3 cellular contexts compared by ENCODE assay signal in the genomic region with DNA sequence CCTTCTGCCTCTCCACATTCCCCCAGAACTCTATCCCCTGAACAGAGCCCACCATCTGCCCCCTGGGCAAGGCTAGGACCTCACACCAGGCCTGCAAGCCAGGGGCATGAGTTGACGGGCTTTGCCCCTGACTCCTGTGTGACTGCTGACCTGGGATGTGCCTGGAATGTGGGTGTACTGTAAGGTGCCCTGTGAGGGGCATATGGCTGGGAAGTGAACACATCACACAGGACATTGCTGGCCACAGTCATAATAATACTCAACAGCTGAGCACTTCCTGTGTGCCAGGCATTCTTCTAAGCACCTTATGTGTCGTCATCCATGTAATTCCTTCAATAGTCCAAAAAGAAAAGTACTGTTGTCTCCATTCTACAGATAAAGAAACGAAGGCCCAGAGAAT.
TF ChIP-seq lines count a peak whose summit lies in the region.

No MANE protein-coding gene starts in this region.

TF ChIP-seq in SK-N-SH, 30 proteins besides CTCF, POLR2A, EP300 and RAD21:
- TF ChIP-seq SIN3A (IDR thresholded peaks at IDR 0.05; ENCODE audit: borderline replicate concordance, low read depth, low read length) = no peak
- TF ChIP-seq, protein P1, sequence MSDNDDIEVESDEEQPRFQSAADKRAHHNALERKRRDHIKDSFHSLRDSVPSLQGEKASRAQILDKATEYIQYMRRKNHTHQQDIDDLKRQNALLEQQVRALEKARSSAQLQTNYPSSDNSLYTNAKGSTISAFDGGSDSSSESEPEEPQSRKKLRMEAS (IDR thresholded peaks at IDR 0.05; ENCODE audit: low read depth) = no peak
- no peak for TF ChIP-seq EZH2phosphoT487 (IDR thresholded peaks at IDR 0.05; ENCODE audit: borderline replicate concordance, low read depth)
- TF ChIP-seq, protein P2, sequence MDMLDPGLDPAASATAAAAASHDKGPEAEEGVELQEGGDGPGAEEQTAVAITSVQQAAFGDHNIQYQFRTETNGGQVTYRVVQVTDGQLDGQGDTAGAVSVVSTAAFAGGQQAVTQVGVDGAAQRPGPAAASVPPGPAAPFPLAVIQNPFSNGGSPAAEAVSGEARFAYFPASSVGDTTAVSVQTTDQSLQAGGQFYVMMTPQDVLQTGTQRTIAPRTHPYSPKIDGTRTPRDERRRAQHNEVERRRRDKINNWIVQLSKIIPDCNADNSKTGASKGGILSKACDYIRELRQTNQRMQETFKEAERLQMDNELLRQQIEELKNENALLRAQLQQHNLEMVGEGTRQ (IDR thresholded peaks at IDR 0.05; ENCODE audit: borderline replicate concordance, low read depth, low read length) = no peak
- no peak for TF ChIP-seq FOXJ3 (CRISPR knock-in tag; IDR thresholded peaks at IDR 0.05)
- TF ChIP-seq ZBTB33 (IDR thresholded peaks at IDR 0.05; ENCODE audit: borderline replicate concordance, low read depth) = no peak
- TF ChIP-seq NRF1 (IDR thresholded peaks at IDR 0.05; ENCODE audit: low read depth, low read length) = no peak
- no peak for TF ChIP-seq TEAD4 (IDR thresholded peaks at IDR 0.05; ENCODE audit: borderline replicate concordance, insufficient read depth)
- TF ChIP-seq RXRA (IDR thresholded peaks at IDR 0.05; ENCODE audit: borderline replicate concordance, low read depth) = no peak
- no peak for TF ChIP-seq YY1 (IDR thresholded peaks at IDR 0.05; ENCODE audit: low read depth)
- TF ChIP-seq ELF1 (IDR thresholded peaks at IDR 0.05) = no peak
- TF ChIP-seq RFX5 (IDR thresholded peaks at IDR 0.05; ENCODE audit: low read length) = no peak
- no peak for TF ChIP-seq GATA2 (CRISPR knock-in tag; IDR thresholded peaks at IDR 0.05)
- TF ChIP-seq NFIC (IDR thresholded peaks at IDR 0.05; ENCODE audit: borderline replicate concordance) = no peak

TF ChIP-seq in SK-N-SH treated with all-trans-retinoic acid at 6 μM for 48 hours, 23 proteins besides CTCF, POLR2A, EP300 and RAD21:
- no peak for TF ChIP-seq ZNF70 (CRISPR knock-in tag; IDR thresholded peaks at IDR 0.05)
- no peak for TF ChIP-seq CSDC2 (CRISPR knock-in tag; IDR thresholded peaks at IDR 0.05)
- TF ChIP-seq PPARA (CRISPR knock-in tag; IDR thresholded peaks at IDR 0.05; ENCODE audit: borderline replicate concordance) = no peak
- no peak for TF ChIP-seq ESRRG (CRISPR knock-in tag; IDR thresholded peaks at IDR 0.05)
- TF ChIP-seq ISL1 (CRISPR knock-in tag; IDR thresholded peaks at IDR 0.05) = no peak
- no peak for TF ChIP-seq RARB (CRISPR knock-in tag; IDR thresholded peaks at IDR 0.05)
- no peak for TF ChIP-seq SNAI2 (CRISPR knock-in tag; IDR thresholded peaks at IDR 0.05)
- no peak for TF ChIP-seq OSR1 (CRISPR knock-in tag; IDR thresholded peaks at IDR 0.05)
- TF ChIP-seq TCF4 (CRISPR knock-in tag; IDR thresholded peaks at IDR 0.05; ENCODE audit: borderline replicate concordance) = no peak
- TF ChIP-seq ZFP30 (CRISPR knock-in tag; IDR thresholded peaks at IDR 0.05) = no peak
- no peak for TF ChIP-seq ZFP3 (CRISPR knock-in tag; IDR thresholded peaks at IDR 0.05)
- no peak for TF ChIP-seq TOX (CRISPR knock-in tag; IDR thresholded peaks at IDR 0.05; ENCODE audit: borderline replicate concordance)
TF ChIP-seq in SK-N-SH treated with all-trans-retinoic acid at 6 μM for 48 hours: peak in this region for 0.

TF ChIP-seq in IMR-90, 13 proteins besides CTCF, POLR2A, EP300 and RAD21:
- no peak for TF ChIP-seq ELK1 (IDR thresholded peaks at IDR 0.05; ENCODE audit: borderline replicate concordance, low read depth, low read length)
- TF ChIP-seq BHLHE40 (IDR thresholded peaks at IDR 0.05; ENCODE audit: low read depth, low read length) = no peak
- TF ChIP-seq RFX5 (IDR thresholded peaks at IDR 0.05; ENCODE audit: low read depth, low read length) = no peak
- TF ChIP-seq SMC3 (IDR thresholded peaks at IDR 0.05; ENCODE audit: low read depth, low read length) = no peak
- no peak for TF ChIP-seq CEBPB (IDR thresholded peaks at IDR 0.05; ENCODE audit: low read depth, low read length)
- no peak for TF ChIP-seq MAZ (IDR thresholded peaks at IDR 0.05; ENCODE audit: borderline replicate concordance, low read depth, low read length)
